ENCODE assay signal across 11 cellular contexts in genomic region chr12:94304566-94305061, GRCh38.
DNase-seq lines count a peak whose midpoint lies in the region; ATAC-seq, FAIRE-seq and TF ChIP-seq lines count a peak whose summit lies in the region.
"Had no signal": no experiment of that assay in that cellular context is flagged by ENCODE, and none has a peak within 500 bp of the region (broad histone marks: within the 10 kb centered on the region; RNA-seq: fewer than 3 reads in every experiment).

No MANE protein-coding gene starts in this region.

- H3K9ac ChIP-seq in astrocyte (ENCODE audit: low read length) = no peak overlapping the region

- TF ChIP-seq CTCF in 22Rv1 (IDR thresholded peaks at IDR 0.05) (no peak), GM23338 (conservative IDR thresholded peaks at IDR 0.05; ENCODE audit: low read depth in 2 of 2) (no peak), astrocyte (IDR thresholded peaks at IDR 0.05; ENCODE audit: insufficient read depth, low read depth, low read length) (no peak)

- peaks cover 4% of the 10 kb centered on the region; the same call in 1 of the 2 replicates for H3F3A ChIP-seq in GM23338 (replicated peaks; ENCODE audit: low read depth)

- no peaks in the 10 kb centered on the region for H3K9me3 ChIP-seq in astrocyte (ENCODE audit: insufficient read depth, low read depth, low read length)

- H3K27me3 ChIP-seq in GM23338 (ENCODE audit: insufficient read depth) = no peaks in the 10 kb centered on the region
- no peaks in the 10 kb centered on the region for H3K27me3 ChIP-seq in astrocyte (ENCODE audit: insufficient read depth, low read length)
- H3K27me3 ChIP-seq: dorsolateral prefrontal cortex had no signal

- H3K27ac ChIP-seq in 22Rv1 = peak overlapping the region; percentile 16; the same call in 1 of the 2 replicates
- peak overlapping the region; percentile 95 for H3K27ac ChIP-seq in GM23338 (ENCODE audit: low read depth)
- H3K27ac ChIP-seq in astrocyte (ENCODE audit: low read depth, low read length) = peak overlapping the region; percentile 23

- H2AFZ ChIP-seq in GM23338 = no peak overlapping the region
- H2AFZ ChIP-seq in astrocyte (ENCODE audit: low read depth, low read length) = no peak overlapping the region

- H4K20me1 ChIP-seq in GM23338 (replicated peaks; ENCODE audit: insufficient read depth) (no peaks in the 10 kb centered on the region), astrocyte (ENCODE audit: insufficient read depth, low read length) (no peaks in the 10 kb centered on the region)

- no peaks in the 10 kb centered on the region for H3K27me3 Mint-ChIP-seq in GM23338 (ENCODE audit: insufficient read depth, low read depth, poor library complexity)
- no peaks in the 10 kb centered on the region for H3K27me3 Mint-ChIP-seq in astrocyte (ENCODE audit: low read depth, unreplicated experiment)
- no peaks in the 10 kb centered on the region for H3K27me3 Mint-ChIP-seq in memory B cell

- no peaks in the 10 kb centered on the region for H3K79me2 ChIP-seq in GM23338 (replicated peaks; ENCODE audit: insufficient read depth)
- no peaks in the 10 kb centered on the region for H3K79me2 ChIP-seq in astrocyte (ENCODE audit: insufficient read depth, low read length)

- H3K27ac Mint-ChIP-seq in GM23338 (peak overlapping the region; percentile 68), astrocyte (ENCODE audit: unreplicated experiment) (peak overlapping the region; percentile 17), memory B cell (peak overlapping the region; percentile 62)

- peak overlapping the region; percentile 7; the same call in 1 of the 3 replicates for H3K4me3 Mint-ChIP-seq in GM23338
- no peak overlapping the region for H3K4me3 Mint-ChIP-seq in astrocyte (ENCODE audit: unreplicated experiment)
- no peak overlapping the region for H3K4me3 Mint-ChIP-seq in memory B cell

- no peaks in the 10 kb centered on the region for H3K9me2 ChIP-seq in GM23338 (ENCODE audit: insufficient read depth)

- no peaks in the 10 kb centered on the region for H3K9me3 Mint-ChIP-seq in GM23338
- H3K9me3 Mint-ChIP-seq in astrocyte (ENCODE audit: unreplicated experiment) = peaks cover 2% of the 10 kb centered on the region
- H3K9me3 Mint-ChIP-seq in memory B cell = no peaks in the 10 kb centered on the region

- peak; percentile 99 for ATAC-seq in GM23338
- no peak for ATAC-seq in memory B cell (ENCODE audit: low read depth)
- no peak for ATAC-seq in GM19395 (IDR thresholded peaks at IDR 0.05; ENCODE audit: unreplicated experiment)

- H3K4me3 ChIP-seq in GM23338 = 0 out of 2 replicates have a peak overlapping the region, but pooled peaks have one; percentile 8
- no peak overlapping the region for H3K4me3 ChIP-seq in astrocyte (ENCODE audit: insufficient read depth, low read depth, low read length)
- H3K4me3 ChIP-seq: dorsolateral prefrontal cortex had no signal

- no peak for FAIRE-seq in astrocyte (lab: Jason Lieb, UNC)

- H3K36me3 Mint-ChIP-seq in GM23338 (ENCODE audit: low read depth) = peaks cover 33% of the 10 kb centered on the region
- peaks cover 22% of the 10 kb centered on the region for H3K36me3 Mint-ChIP-seq in astrocyte (ENCODE audit: low read depth, unreplicated experiment)
- H3K36me3 Mint-ChIP-seq in memory B cell = peaks cover 39% of the 10 kb centered on the region

- H3K4me2 ChIP-seq in GM23338 (peak overlapping the region; percentile 29), astrocyte (ENCODE audit: low read length) (peak overlapping the region; percentile 37)

- 0 out of 2 replicates have a peak, but pooled peaks cover 3% of the 10 kb centered on the region for H3K36me3 ChIP-seq in GM23338 (ENCODE audit: insufficient read depth)
- peaks cover 3% of the 10 kb centered on the region for H3K36me3 ChIP-seq in astrocyte (ENCODE audit: insufficient read depth, low read length)

- DNase-seq in GM23338 (ENCODE audit: low spot score) = peak; percentile 88
- DNase-seq in astrocyte (ENCODE audit: low read depth) = peak; percentile 85
- DNase-seq in memory B cell (ENCODE audit: low spot score in 2 of 2) = no peak
- DNase-seq in GOT3 (lab: John Stamatoyannopoulos, UW) = no peak
- no peak for DNase-seq in T1000 (lab: John Stamatoyannopoulos, UW)
- no peak for DNase-seq in NCI-H1417 treated with DMSO at 0.1 percent for 48 hours (lab: John Stamatoyannopoulos, UW)
- DNase-seq: dorsolateral prefrontal cortex, glutamatergic neuron, NCI-H187 treated with DMSO at 0.1 percent for 48 hours had no signal

- H3K4me1 Mint-ChIP-seq in GM23338 = peaks cover 43% of the 10 kb centered on the region
- H3K4me1 Mint-ChIP-seq in astrocyte (ENCODE audit: low read depth, unreplicated experiment) = peaks cover 25% of the 10 kb centered on the region
- H3K4me1 Mint-ChIP-seq in memory B cell = peaks cover 38% of the 10 kb centered on the region

- H3K4me1 ChIP-seq in GM23338 (ENCODE audit: insufficient read depth) (peaks cover 33% of the 10 kb centered on the region), astrocyte (ENCODE audit: insufficient read depth, low read length) (peaks cover 14% of the 10 kb centered on the region)

TF ChIP-seq in GM23338, 12 proteins besides CTCF, POLR2A, EP300 and RAD21 (continues in another document):
- TF ChIP-seq EZH2phosphoT487 (IDR thresholded peaks at IDR 0.05; ENCODE audit: unreplicated experiment) (no peak), CREB1 (CRISPR knock-in tag; IDR thresholded peaks at IDR 0.05; ENCODE audit: low read depth) (peak; percentile 37; the same call in 1 of the 2 replicates), ZNF462 (CRISPR knock-in tag; IDR thresholded peaks at IDR 0.05) (peak; percentile 94), POLR2AphosphoS5 (IDR thresholded peaks at IDR 0.05; ENCODE audit: low read depth) (peak; percentile 50), NANOG (IDR thresholded peaks at IDR 0.05; ENCODE audit: borderline replicate concordance) (peak; percentile 87)

Comparison
In these comparisons a context has a peak if more than half of its experiments do, and no peak if none do; other contexts are left out.
1. H3K27ac ChIP-seq: peak in every context shown above with its lines; median percentile 95 in GM23338; 23 in astrocyte; 16 in 22Rv1.
2. DNase-seq: peak in GM23338 (single experiment) and astrocyte (single experiment); none in memory B cell (0 of 2), GOT3 (single experiment), T1000 (single experiment) and NCI-H1417 treated with DMSO at 0.1 percent for 48 hours (single experiment).
3. H3K27ac Mint-ChIP-seq: peak in every context shown above with its lines; median percentile 68 in GM23338; 62 in memory B cell; 17 in astrocyte.